Comparison of ENCODE assay signal across 32 cellular contexts in the genomic region with DNA sequence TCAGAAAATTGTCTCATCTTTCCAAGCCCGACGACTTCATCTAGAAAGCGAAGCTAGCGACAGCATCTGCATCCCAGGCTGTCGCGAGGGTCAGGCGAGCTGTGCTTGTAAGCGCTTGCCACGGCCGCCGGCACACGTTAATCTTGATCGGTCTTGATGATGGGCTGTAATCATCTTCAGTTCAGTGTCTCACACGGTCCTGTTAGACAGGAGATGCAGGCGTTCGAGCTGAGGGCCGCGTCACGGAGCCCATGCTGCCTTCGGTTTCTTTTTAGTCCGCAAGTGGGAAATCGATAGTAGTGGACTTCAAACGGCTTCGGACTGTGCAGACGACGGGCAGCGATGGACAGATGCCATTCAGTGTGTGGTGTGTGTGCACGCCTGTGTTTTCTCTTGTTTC. TPM values are rescaled to one million over a fixed set of nuclear protein-coding genes. Genes with fewer than 3 reads are reported as not detected.
DNase-seq lines count a peak whose midpoint lies in the region; ATAC-seq and TF ChIP-seq lines count a peak whose summit lies in the region.
"Had no signal": no experiment of that assay in that cellular context is flagged by ENCODE, and none has a peak within 500 bp of the region (broad histone marks: within the 10 kb centered on the region; RNA-seq: fewer than 3 reads in every experiment).

No MANE protein-coding gene starts in this region.

- H3K36me3 Mint-ChIP-seq in neural crest cell (ENCODE audit: low read depth) (peaks cover 4% of the 10 kb centered on the region), T-helper 17 cell (ENCODE audit: low read depth) (no peaks in the 10 kb centered on the region)

- H3K9me3 ChIP-seq in esophagus muscularis mucosa (no peaks in the 10 kb centered on the region), T-helper 17 cell (ENCODE audit: control insufficient read depth, low read length, poor library complexity, severe bottlenecking) (no peaks in the 10 kb centered on the region)
- H3K9me3 ChIP-seq: Caco-2, neutrophil, uterus had no signal

- 91% methylated on average over 28 of the region's 28 CpGs for WGBS in esophagus muscularis mucosa

- DNase-seq in Right ventricle myocardium inferior (ENCODE audit: missing footprints) (peak; percentile 44), left cardiac atrium (no peak), esophagus muscularis mucosa (ENCODE audit: extremely low spot score) (no peak), neural crest cell (ENCODE audit: low read depth, low spot score) (no peak), substantia nigra (lab: John Stamatoyannopoulos, UW) (peak in 6 of 49 donors; percentile 15 to 53 (median 32)), RKO (ENCODE audit: low spot score) (no peak), T-helper 17 cell (no peak)
- no peak for DNase-seq in central memory CD4-positive, alpha-beta T cell
- DNase-seq: 8988T; activated CD4-positive, alpha-beta memory T cell treated with anti-CD3 and anti-CD28 coated beads for 36 hours; activated CD4-positive, alpha-beta T cell treated with anti-CD3 and anti-CD28 coated beads for 1 hour; activated CD8-positive, alpha-beta memory T cell treated with anti-CD3 and anti-CD28 coated beads, Interleukin-2, amount 50 U/mL, for 48 hours; activated naive CD4-positive, alpha-beta T cell treated with anti-CD3 and anti-CD28 coated beads, Interleukin-2, amount 10 ng/mL, durations not matched to agents 7 days and 5 days; Caco-2; effector CD8-positive, alpha-beta T cell; erythroblast; H7; KG1; left colon; NCI-H1092 treated with DMSO at 0.1 percent for 48 hours; NCI-H187; NCI-H2171 treated with DMSO at 0.1 percent for 48 hours; NCI-H524; PC-9; SHP77 treated with DMSO at 0.1 percent for 48 hours; stimulated activated naive B cell treated with anti-CD40 and anti-IgM and Interleukin-4, amounts not matched to agents 10 μg/mL and 1 μg/mL and 100 μg/mL, for 72 hours; uterus had no signal

- H3K27me3 Mint-ChIP-seq in neural crest cell (ENCODE audit: low read depth) (no peaks in the 10 kb centered on the region), T-helper 17 cell (no peaks in the 10 kb centered on the region)
- H3K27me3 Mint-ChIP-seq: activated CD4-positive, alpha-beta memory T cell treated with anti-CD3 and anti-CD28 coated beads for 36 hours; activated naive CD4-positive, alpha-beta T cell treated with anti-CD3 and anti-CD28 coated beads, Interleukin-2, amount 10 ng/mL, durations not matched to agents 7 days and 5 days; activated T-helper 17 cell treated with anti-CD3 and anti-CD28 coated beads, Interleukin-2, amount 50 U/mL, for 72 hours; memory B cell; stimulated activated naive B cell treated with anti-CD40 and anti-IgM and Interleukin-4, amounts not matched to agents 10 μg/mL and 1 μg/mL and 100 μg/mL, for 72 hours had no signal

- H3K4me3 Mint-ChIP-seq in neural crest cell = no peak overlapping the region
- no peak overlapping the region for H3K4me3 Mint-ChIP-seq in T-helper 17 cell
- H3K4me3 Mint-ChIP-seq: activated CD4-positive, alpha-beta memory T cell treated with anti-CD3 and anti-CD28 coated beads for 36 hours; activated naive CD4-positive, alpha-beta T cell treated with anti-CD3 and anti-CD28 coated beads, Interleukin-2, amount 10 ng/mL, durations not matched to agents 7 days and 5 days; activated T-helper 17 cell treated with anti-CD3 and anti-CD28 coated beads, Interleukin-2, amount 50 U/mL, for 72 hours; memory B cell; stimulated activated naive B cell treated with anti-CD40 and anti-IgM and Interleukin-4, amounts not matched to agents 10 μg/mL and 1 μg/mL and 100 μg/mL, for 72 hours; T-helper 2 cell treated with Interferon-gamma antibody and Interleukin-4, amounts not matched to agents 5 μg/mL and 100 μg/mL, for 36 hours had no signal

- TF ChIP-seq CTCF in esophagus muscularis mucosa (IDR thresholded peaks at IDR 0.05) (no peak), neural crest cell (conservative IDR thresholded peaks at IDR 0.05) (no peak)

- H3K4me1 Mint-ChIP-seq in neural crest cell = peaks cover 33% of the 10 kb centered on the region
- H3K4me1 Mint-ChIP-seq in T-helper 17 cell = peaks cover 7% of the 10 kb centered on the region
- H3K4me1 Mint-ChIP-seq: activated naive CD4-positive, alpha-beta T cell treated with anti-CD3 and anti-CD28 coated beads, Interleukin-2, amount 10 ng/mL, durations not matched to agents 7 days and 5 days; activated T-helper 17 cell treated with anti-CD3 and anti-CD28 coated beads, Interleukin-2, amount 50 U/mL, for 72 hours had no signal

- TF ChIP-seq POLR2A in esophagus muscularis mucosa (IDR thresholded peaks at IDR 0.05; ENCODE audit: low read depth) = no peak

- no peak for TF ChIP-seq EP300 in esophagus muscularis mucosa (IDR thresholded peaks at IDR 0.05)

- H3K27ac Mint-ChIP-seq in neural crest cell (ENCODE audit: unreplicated experiment) (peak overlapping the region; percentile 98), T-helper 17 cell (no peak overlapping the region)
- H3K27ac Mint-ChIP-seq: activated CD4-positive, alpha-beta memory T cell treated with anti-CD3 and anti-CD28 coated beads for 36 hours; activated naive CD4-positive, alpha-beta T cell treated with anti-CD3 and anti-CD28 coated beads, Interleukin-2, amount 10 ng/mL, durations not matched to agents 7 days and 5 days; memory B cell; stimulated activated naive B cell treated with anti-CD40 and anti-IgM and Interleukin-4, amounts not matched to agents 10 μg/mL and 1 μg/mL and 100 μg/mL, for 72 hours; T-helper 2 cell treated with Interferon-gamma antibody and Interleukin-4, amounts not matched to agents 5 μg/mL and 100 μg/mL, for 36 hours had no signal

- H3K27ac ChIP-seq in esophagus muscularis mucosa (replicated peaks in 1 of 4) = peak overlapping the region in 3 of 4 donors; percentile 32 to 44 (median 42)
- peak overlapping the region; percentile 95 for H3K27ac ChIP-seq in substantia nigra (ENCODE audit: low read depth, low read length, poor library complexity, severe bottlenecking)
- H3K27ac ChIP-seq: HL-60, neutrophil, PC-9, uterus had no signal

- H3K9me3 Mint-ChIP-seq in neural crest cell = no peaks in the 10 kb centered on the region
- H3K9me3 Mint-ChIP-seq: activated CD4-positive, alpha-beta memory T cell treated with anti-CD3 and anti-CD28 coated beads for 36 hours; activated naive CD4-positive, alpha-beta T cell treated with anti-CD3 and anti-CD28 coated beads, Interleukin-2, amount 10 ng/mL, durations not matched to agents 7 days and 5 days; activated T-helper 17 cell treated with anti-CD3 and anti-CD28 coated beads, Interleukin-2, amount 50 U/mL, for 72 hours; memory B cell; stimulated activated naive B cell treated with anti-CD40 and anti-IgM and Interleukin-4, amounts not matched to agents 10 μg/mL and 1 μg/mL and 100 μg/mL, for 72 hours; T-helper 2 cell treated with Interferon-gamma antibody and Interleukin-4, amounts not matched to agents 5 μg/mL and 100 μg/mL, for 36 hours had no signal

- H3K36me3 ChIP-seq in esophagus muscularis mucosa = peaks cover 16 to 64% (median 58%) of the 10 kb centered on the region in 4 donors
- H3K36me3 ChIP-seq: uterus had no signal

- no peaks in the 10 kb centered on the region for H3K27me3 ChIP-seq in esophagus muscularis mucosa
- H3K27me3 ChIP-seq: neutrophil, uterus had no signal

- H3K4me1 ChIP-seq in esophagus muscularis mucosa = peaks cover 14 to 25% (median 19%) of the 10 kb centered on the region in 4 donors
- H3K4me1 ChIP-seq: Caco-2, uterus had no signal

- ATAC-seq in Right ventricle myocardium inferior (no peak), left cardiac atrium (no peak), T-helper 17 cell (no peak)
- ATAC-seq: activated T-helper 17 cell treated with anti-CD3 and anti-CD28 coated beads, Interleukin-2, amount 50 U/mL, for 72 hours; left colon; stimulated activated naive B cell treated with anti-CD40 and anti-IgM and Interleukin-4, amounts not matched to agents 10 μg/mL and 1 μg/mL and 100 μg/mL, for 72 hours had no signal

- H3K4me3 ChIP-seq in esophagus muscularis mucosa = no peak overlapping the region
- H3K4me3 ChIP-seq: PC-9, uterus had no signal

- intact Hi-C loops in Right ventricle myocardium inferior (cut with DNase I) (no loop called here), left cardiac atrium (cut with DNase I) (no loop called here), esophagus muscularis mucosa (cut with DNase I) (no loop called here)

RNA-seq across cellular contexts. Expression of a gene that starts 43.6 kb away (rescaled TPM):
- 160 TPM for total RNA-seq in Right ventricle myocardium inferior
- total RNA-seq in left cardiac atrium = 100 to 1,000 TPM; 102 to 128 TPM
- total RNA-seq in esophagus muscularis mucosa = 100 to 1,000 TPM in 1 of 4 donors, 10 to 100 TPM in 3; 90.0 to 130 (median 96.9) TPM
- 32.4 and 32.8 TPM in 2 replicates for total RNA-seq in neural crest cell
- total RNA-seq in T-helper 17 cell = 10 to 100 TPM; 27.0 to 33.0 TPM
